ENCODE assay signal across 27 cellular contexts in the genomic region with DNA sequence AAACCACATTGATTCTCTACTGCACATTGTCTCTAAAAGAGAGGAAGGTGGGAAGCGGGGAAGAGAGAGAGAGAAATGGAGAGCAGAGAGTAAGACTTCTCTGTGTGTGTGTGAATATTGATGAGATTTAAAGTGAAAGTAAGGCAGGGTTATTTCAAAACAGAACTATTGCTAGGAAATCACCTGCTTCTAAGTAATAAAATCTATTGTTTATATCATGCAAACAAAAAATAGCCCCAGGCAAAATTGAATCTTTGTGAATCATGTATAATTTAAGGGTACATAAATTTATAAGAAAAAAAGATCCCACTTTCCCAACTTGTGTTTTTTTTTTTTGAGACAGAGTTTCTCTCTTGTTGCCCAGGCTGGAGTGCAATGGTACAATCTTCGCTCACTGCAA. TPM values are rescaled to one million over a fixed set of nuclear protein-coding genes. Genes with fewer than 3 reads are reported as not detected.
DNase-seq lines count a peak whose midpoint lies in the region; ATAC-seq and TF ChIP-seq lines count a peak whose summit lies in the region.
"Had no signal": no experiment of that assay in that cellular context is flagged by ENCODE, and none has a peak within 500 bp of the region (broad histone marks: within the 10 kb centered on the region; RNA-seq: fewer than 3 reads in every experiment).

No MANE protein-coding gene starts in this region.

- H4K20me1 ChIP-seq in DND-41 (ENCODE audit: insufficient read depth, low read length), result no peaks in the 10 kb centered on the region
- no peaks in the 10 kb centered on the region for H4K20me1 ChIP-seq in PC-3 (ENCODE audit: low read length)
- H4K20me1 ChIP-seq in neural progenitor cell (ENCODE audit: low read depth), result no peaks in the 10 kb centered on the region
- H4K20me1 ChIP-seq: BLaER1 had no signal

- H3K36me3 Mint-ChIP-seq in neural progenitor cell (no peaks in the 10 kb centered on the region), mesothelial cell of epicardium (peaks cover under 1% of the 10 kb centered on the region)

- H3K27ac ChIP-seq in ACC112 (ENCODE audit: low read depth, low read length), result no peak overlapping the region
- no peak overlapping the region for H3K27ac ChIP-seq in DND-41 (ENCODE audit: low read length)
- no peak overlapping the region for H3K27ac ChIP-seq in PC-3 (ENCODE audit: low read length)
- H3K27ac ChIP-seq in neural progenitor cell, result no peak overlapping the region
- H3K27ac ChIP-seq in mesenchymal stem cell (ENCODE audit: low read length, poor library complexity, severe bottlenecking), result no peak overlapping the region
- H3K27ac ChIP-seq in lower lobe of right lung, result no peak overlapping the region
- H3K27ac ChIP-seq: BLaER1, HL-60, SJCRH30 had no signal

- H3K9me3 ChIP-seq in DND-41 (ENCODE audit: insufficient read depth, low read length, severe bottlenecking), result no peaks in the 10 kb centered on the region
- no peaks in the 10 kb centered on the region for H3K9me3 ChIP-seq in PC-3 (ENCODE audit: low read length)
- H3K9me3 ChIP-seq in neural progenitor cell (ENCODE audit: low read depth), result no peaks in the 10 kb centered on the region
- H3K9me3 ChIP-seq in mesenchymal stem cell (ENCODE audit: control insufficient read depth, low read length), result no peaks in the 10 kb centered on the region
- no peaks in the 10 kb centered on the region for H3K9me3 ChIP-seq in lower lobe of right lung
- H3K9me3 ChIP-seq: BLaER1, Caco-2, SJCRH30 had no signal

- H3K36me3 ChIP-seq in ACC112 (ENCODE audit: insufficient read depth, low read length) (no peaks in the 10 kb centered on the region), DND-41 (ENCODE audit: insufficient read depth, low read length) (peaks cover 2% of the 10 kb centered on the region), PC-3 (ENCODE audit: low read depth, low read length) (no peaks in the 10 kb centered on the region), neural progenitor cell (no peaks in the 10 kb centered on the region), mesenchymal stem cell (ENCODE audit: control insufficient read depth in 1 of 2, insufficient read depth in 2 of 2, low read depth in 1 of 2, low read length in 2 of 2) (no peaks in the 10 kb centered on the region), lower lobe of right lung (no peaks in the 10 kb centered on the region)
- H3K36me3 ChIP-seq: BLaER1, SJCRH30 had no signal

- no peaks in the 10 kb centered on the region for H3K4me1 Mint-ChIP-seq in neural progenitor cell
- no peaks in the 10 kb centered on the region for H3K4me1 Mint-ChIP-seq in mesothelial cell of epicardium

- ATAC-seq in DND-41 (ENCODE audit: insufficient read depth, low read depth), result no peak
- ATAC-seq in PC-3, result no peak
- ATAC-seq in lower lobe of right lung, result no peak

- H3K23ac ChIP-seq in mesenchymal stem cell (ENCODE audit: low read length in 2 of 2), result no peak overlapping the region

- no peak overlapping the region for H2AK5ac ChIP-seq in mesenchymal stem cell (ENCODE audit: low read length, severe bottlenecking)

- no TSS peak for BruUV-seq in PC-3 (replicated peaks; lab: Mats Ljungman, UMichigan)

- H3F3A ChIP-seq in PC-3 (ENCODE audit: low read length, unreplicated experiment) (no peaks in the 10 kb centered on the region), neural progenitor cell (ENCODE audit: low read depth) (no peaks in the 10 kb centered on the region)

- no peak overlapping the region for H2BK12ac ChIP-seq in mesenchymal stem cell (ENCODE audit: low read length in 2 of 2)

- H3K27me3 ChIP-seq in ACC112 (ENCODE audit: insufficient read depth, low read length), result no peaks in the 10 kb centered on the region; the same call in 1 of the 2 replicates
- H3K27me3 ChIP-seq in DND-41 (ENCODE audit: insufficient read depth, low read length, poor library complexity), result no peaks in the 10 kb centered on the region
- no peaks in the 10 kb centered on the region for H3K27me3 ChIP-seq in PC-3 (ENCODE audit: low read length)
- H3K27me3 ChIP-seq in neural progenitor cell, result no peaks in the 10 kb centered on the region
- no peaks in the 10 kb centered on the region for H3K27me3 ChIP-seq in mesenchymal stem cell (ENCODE audit: control insufficient read depth in 1 of 2, insufficient read depth in 1 of 2, low read length in 2 of 2)
- no peaks in the 10 kb centered on the region for H3K27me3 ChIP-seq in lower lobe of right lung (ENCODE audit: low read depth)
- H3K27me3 ChIP-seq: BLaER1, SJCRH30 had no signal

- H3K9me3 Mint-ChIP-seq in neural progenitor cell, result peaks cover under 1% of the 10 kb centered on the region
- H3K9me3 Mint-ChIP-seq in mesothelial cell of epicardium, result no peaks in the 10 kb centered on the region

- H4K91ac ChIP-seq in mesenchymal stem cell (ENCODE audit: low read length), result no peak overlapping the region

- H3K4me3 ChIP-seq in ACC112 (ENCODE audit: low read depth, low read length), result peak overlapping the region; percentile 17; the same call in 1 of the 2 replicates
- no peak overlapping the region for H3K4me3 ChIP-seq in DND-41 (ENCODE audit: low read depth in 1 of 2, low read length in 2 of 2)
- H3K4me3 ChIP-seq in PC-3 (ENCODE audit: low read length), result no peak overlapping the region
- no peak overlapping the region for H3K4me3 ChIP-seq in neural progenitor cell
- no peak overlapping the region for H3K4me3 ChIP-seq in mesenchymal stem cell (ENCODE audit: insufficient read depth in 1 of 2, low read depth in 1 of 2, low read length in 2 of 2)
- no peak overlapping the region for H3K4me3 ChIP-seq in lower lobe of right lung
- H3K4me3 ChIP-seq: BLaER1, SJCRH30 had no signal

- H3K9me2 ChIP-seq in PC-3 (replicated peaks; ENCODE audit: low read length), result no peaks in the 10 kb centered on the region

- H3K79me1 ChIP-seq in mesenchymal stem cell (replicated peaks; ENCODE audit: low read length, poor library complexity, severe bottlenecking), result no peaks in the 10 kb centered on the region

- no peak for TF ChIP-seq CTCF in DND-41 (IDR thresholded peaks at IDR 0.05; ENCODE audit: borderline replicate concordance, extremely low read depth, low read length, poor library complexity, severe bottlenecking)
- no peak for TF ChIP-seq CTCF in PC-3 (conservative IDR thresholded peaks at IDR 0.05; ENCODE audit: low read depth, low read length)
- TF ChIP-seq CTCF in neural progenitor cell (IDR thresholded peaks at IDR 0.05), result no peak
- TF ChIP-seq CTCF in mesothelial cell of epicardium (IDR thresholded peaks at IDR 0.05; ENCODE audit: unreplicated experiment), result no peak
- TF ChIP-seq CTCF in lower lobe of right lung (IDR thresholded peaks at IDR 0.05), result no peak

- 95% methylated on average over 1 of the region's 2 CpGs for WGBS in mesenchymal stem cell

- H3K27me3 Mint-ChIP-seq in neural progenitor cell (ENCODE audit: insufficient read depth, low read depth), result no peaks in the 10 kb centered on the region
- H3K27me3 Mint-ChIP-seq in mesothelial cell of epicardium (ENCODE audit: low read depth), result no peaks in the 10 kb centered on the region
- H3K27me3 Mint-ChIP-seq: CD4-positive, alpha-beta memory T cell had no signal

- no peak overlapping the region for H2BK15ac ChIP-seq in mesenchymal stem cell (ENCODE audit: low read depth, poor library complexity, severe bottlenecking)

- DNase-seq in DND-41, result no peak
- peak; percentile 34 for DNase-seq in PC-3
- DNase-seq in neural progenitor cell (ENCODE audit: low spot score), result no peak
- no peak for DNase-seq in mesothelial cell of epicardium (ENCODE audit: low spot score in 2 of 2, unreplicated experiment in 2 of 2)
- DNase-seq in mesenchymal stem cell, result no peak
- no peak for DNase-seq in lower lobe of right lung
- DNase-seq: ACHN; Caco-2; CD4-positive, alpha-beta memory T cell; DMS 273 treated with DMSO at 0.1 percent for 48 hours; DMS79 treated with DMSO at 0.1 percent for 48 hours; GOT3; HCEC 1CT; KBM-7; NCI-H1105; NCI-H146; NCI-H2029; NCI-H2227 treated with DMSO at 0.1 percent for 48 hours; NCI-H510A treated with DMSO at 0.1 percent for 48 hours; NCI-H82; SJCRH30 had no signal

- CTCF ChIA-PET in PC-3 (lab: Charles Lee), result no interaction called here

- H2BK120ac ChIP-seq in mesenchymal stem cell (ENCODE audit: low read depth, low read length), result no peak overlapping the region

- intact Hi-C loops in PC-3 (cut with micrococcal nuclease), result loop anchor here (5.0 kb wide), 1 partner anchor 155 kb away; a partner anchor contains a TSS
- intact Hi-C loops in lower lobe of right lung (cut with DNase I), result no loop called here

- H3K9ac ChIP-seq in DND-41 (ENCODE audit: low read depth, low read length) (no peak overlapping the region), PC-3 (ENCODE audit: low read length) (no peak overlapping the region), neural progenitor cell (no peak overlapping the region), mesenchymal stem cell (ENCODE audit: low read length) (no peak overlapping the region)
- H3K9ac ChIP-seq: BLaER1 had no signal

- H3K4me3 Mint-ChIP-seq in neural progenitor cell, result no peak overlapping the region
- H3K4me3 Mint-ChIP-seq in mesothelial cell of epicardium, result no peak overlapping the region
- H3K4me3 Mint-ChIP-seq: CD4-positive, alpha-beta memory T cell had no signal

- H4K8ac ChIP-seq in mesenchymal stem cell (ENCODE audit: low read length), result no peak overlapping the region

- H3K18ac ChIP-seq in mesenchymal stem cell (ENCODE audit: low read depth in 1 of 2, low read length in 2 of 2), result no peak overlapping the region

- no peak overlapping the region for H3K4ac ChIP-seq in mesenchymal stem cell (ENCODE audit: low read depth in 1 of 2, low read length in 2 of 2)

- H2BK5ac ChIP-seq in mesenchymal stem cell (ENCODE audit: low read depth, low read length, poor library complexity, severe bottlenecking), result no peak overlapping the region

- no peak overlapping the region for H3K14ac ChIP-seq in mesenchymal stem cell (ENCODE audit: low read length in 2 of 2)

- H3K79me2 ChIP-seq in ACC112 (ENCODE audit: control insufficient read depth, insufficient read depth, low read length, unreplicated experiment) (no peaks in the 10 kb centered on the region), DND-41 (ENCODE audit: insufficient read depth, low read length) (no peaks in the 10 kb centered on the region), PC-3 (ENCODE audit: low read length) (no peaks in the 10 kb centered on the region), neural progenitor cell (ENCODE audit: low read depth) (no peaks in the 10 kb centered on the region)

- H2AFZ ChIP-seq in ACC112 (ENCODE audit: low read length, unreplicated experiment) (peak overlapping the region; percentile 57), DND-41 (ENCODE audit: low read depth, low read length) (peak overlapping the region; percentile 50), PC-3 (ENCODE audit: low read length) (no peak overlapping the region), neural progenitor cell (replicated peaks) (peak overlapping the region; percentile 14), mesenchymal stem cell (ENCODE audit: low read depth, low read length) (no peak overlapping the region)

- H3K4me1 ChIP-seq in ACC112 (ENCODE audit: control insufficient read depth, insufficient read depth, low read length, unreplicated experiment) (no peaks in the 10 kb centered on the region), DND-41 (ENCODE audit: insufficient read depth, low read length) (no peaks in the 10 kb centered on the region), PC-3 (ENCODE audit: insufficient read depth, low read length) (peaks cover 8% of the 10 kb centered on the region; the same call in 1 of the 2 replicates), neural progenitor cell (no peaks in the 10 kb centered on the region), mesenchymal stem cell (ENCODE audit: control insufficient read depth, insufficient read depth, low read depth, low read length) (no peaks in the 10 kb centered on the region), lower lobe of right lung (no peaks in the 10 kb centered on the region)
- H3K4me1 ChIP-seq: BLaER1, Caco-2, SJCRH30 had no signal

- POLR2A ChIA-PET in PC-3 (lab: Charles Lee; ENCODE audit: unreplicated experiment), result no interaction called here

- H3K4me2 ChIP-seq in DND-41 (ENCODE audit: insufficient read depth, low read length), result peak overlapping the region; percentile 15; the same call in 1 of the 2 replicates
- H3K4me2 ChIP-seq in PC-3 (ENCODE audit: low read length), result peak overlapping the region; percentile 1; the same call in 1 of the 2 replicates
- no peak overlapping the region for H3K4me2 ChIP-seq in neural progenitor cell
- no peak overlapping the region for H3K4me2 ChIP-seq in mesenchymal stem cell (ENCODE audit: low read length, poor library complexity, severe bottlenecking)
- H3K4me2 ChIP-seq: BLaER1 had no signal

- H3K27ac Mint-ChIP-seq in neural progenitor cell (no peak overlapping the region), mesothelial cell of epicardium (no peak overlapping the region)

RNA-seq across cellular contexts. Expression of a gene that starts 1.2 kb away (rescaled TPM):
- total RNA-seq in PC-3 (2014; rRNA removed), result 0.07 TPM in 1 of 2 replicates, not detected in the other
- total RNA-seq in neural progenitor cell (ENCODE audit: low replicate concordance), result not detected in 2 replicates
- total RNA-seq in mesothelial cell of epicardium, result not detected in 3 replicates
- polyA plus RNA-seq in mesenchymal stem cell (2013, experiment 1 of 2), result 0.01 TPM
- polyA plus RNA-seq in mesenchymal stem cell (2013, experiment 2 of 2), result not detected
- not detected for total RNA-seq in lower lobe of right lung
- total RNA-seq: Caco-2, G401, HT-29, OCI-LY7, SJCRH30 had no signal
- polyA plus RNA-seq: CD4-positive, alpha-beta memory T cell had no signal

RNA-seq across cellular contexts. Expression of a gene that starts 21.8 kb away (rescaled TPM):
- 0.07 and 0.86 TPM in 2 replicates for total RNA-seq in PC-3 (2014; rRNA removed)
- not detected in 2 replicates for total RNA-seq in neural progenitor cell (ENCODE audit: low replicate concordance)
- 4.8 to 6.7 TPM (median 5.5 TPM) in 3 replicates for total RNA-seq in mesothelial cell of epicardium
- 1.4 TPM for polyA plus RNA-seq in mesenchymal stem cell (2013, experiment 1 of 2)
- 1.6 TPM for polyA plus RNA-seq in mesenchymal stem cell (2013, experiment 2 of 2)
- 41.0 TPM for total RNA-seq in lower lobe of right lung
- total RNA-seq: Caco-2, G401, OCI-LY7 had no signal

RNA-seq across cellular contexts. Expression of a gene that starts 51.1 kb away (rescaled TPM):
- total RNA-seq in PC-3 (2014; rRNA removed) (1.6 and 2.1 TPM in 2 replicates), neural progenitor cell (ENCODE audit: low replicate concordance) (not detected in 2 replicates), mesothelial cell of epicardium (3.8 to 4.4 TPM (median 4.1 TPM) in 3 replicates), lower lobe of right lung (48.8 TPM)
- 29.7 TPM for polyA plus RNA-seq in mesenchymal stem cell (2013, experiment 1 of 2)
- 29.3 TPM for polyA plus RNA-seq in mesenchymal stem cell (2013, experiment 2 of 2)
- total RNA-seq: G401, OCI-LY7 had no signal

Comparison
In these comparisons a context has a peak if more than half of its experiments do, and no peak if none do; other contexts are left out.
1. H2AFZ ChIP-seq: peak in ACC112 (single experiment), DND-41 (single experiment) and neural progenitor cell (single experiment); none in PC-3 (single experiment) and mesenchymal stem cell (single experiment).
2. H3K4me2 ChIP-seq: peak in DND-41 (single experiment) and PC-3 (single experiment); none in neural progenitor cell (single experiment) and mesenchymal stem cell (single experiment).